8 cellular contexts compared by ENCODE assay signal in genomic region chr16:73196670-73197069, GRCh38.
DNase-seq lines count a peak whose midpoint lies in the region; ATAC-seq and TF ChIP-seq lines count a peak whose summit lies in the region.

No MANE protein-coding gene starts in this region.

- H3K4me1 Mint-ChIP-seq in activated T-helper 17 cell treated with anti-CD3 and anti-CD28 coated beads, Interleukin-2, amount 50 U/mL, for 72 hours = no peaks in the 10 kb centered on the region

- H3K4me1 ChIP-seq in cardiac muscle cell (ENCODE audit: low read depth) = no peaks in the 10 kb centered on the region

- no peaks in the 10 kb centered on the region for H3K9me3 Mint-ChIP-seq in activated T-helper 17 cell treated with anti-CD3 and anti-CD28 coated beads, Interleukin-2, amount 50 U/mL, for 72 hours

- H3K27ac ChIP-seq in cardiac muscle cell = no peak overlapping the region

- peak; percentile 52 for ATAC-seq in HG02642 (IDR thresholded peaks at IDR 0.05; ENCODE audit: poor library complexity, unreplicated experiment)
- peak; percentile 37 for ATAC-seq in activated T-helper 17 cell treated with anti-CD3 and anti-CD28 coated beads, Interleukin-2, amount 50 U/mL, for 72 hours (replicated peaks)
- ATAC-seq in GM21825 (IDR thresholded peaks at IDR 0.05; ENCODE audit: unreplicated experiment) = no peak

- no peaks in the 10 kb centered on the region for H3K9me3 ChIP-seq in cardiac muscle cell (ENCODE audit: low read depth)

- peak; percentile 8 for DNase-seq in stimulated activated CD4-positive, alpha-beta T cell treated with anti-CD3 and anti-CD28 coated beads, Interleukin-1b, Interleukin-23, amount 100 ng/mL, for 48 hours
- no peak for DNase-seq in stimulated activated CD4-positive, alpha-beta T cell treated with anti-CD3 and anti-CD28 coated beads, Interleukin-12 subunit alpha, Interleukin-12 subunit beta, amount 100 ng/mL, for 4 hours
- DNase-seq in NCI-H2029 (lab: John Stamatoyannopoulos, UW) (peak; percentile 60), cardiac muscle cell (ENCODE audit: low read depth in 1 of 2, low spot score in 1 of 2) (peak; percentile 79 to 82), pulmonary artery endothelial cell (ENCODE audit: low read depth, low spot score) (peak; percentile 33)

- H3K27ac Mint-ChIP-seq in activated T-helper 17 cell treated with anti-CD3 and anti-CD28 coated beads, Interleukin-2, amount 50 U/mL, for 72 hours = no peak overlapping the region

- H3K4me3 ChIP-seq in cardiac muscle cell = no peak overlapping the region

- H3K27me3 ChIP-seq in cardiac muscle cell = no peaks in the 10 kb centered on the region

- no peaks in the 10 kb centered on the region for H3K27me3 Mint-ChIP-seq in activated T-helper 17 cell treated with anti-CD3 and anti-CD28 coated beads, Interleukin-2, amount 50 U/mL, for 72 hours

- H3K36me3 Mint-ChIP-seq in activated T-helper 17 cell treated with anti-CD3 and anti-CD28 coated beads, Interleukin-2, amount 50 U/mL, for 72 hours (ENCODE audit: low read depth) = no peaks in the 10 kb centered on the region

- peak; percentile 66 for TF ChIP-seq CTCF in cardiac muscle cell (IDR thresholded peaks at IDR 0.05; ENCODE audit: low read depth, low read length)

- H3K36me3 ChIP-seq in cardiac muscle cell = no peaks in the 10 kb centered on the region

- H3K4me3 Mint-ChIP-seq in activated T-helper 17 cell treated with anti-CD3 and anti-CD28 coated beads, Interleukin-2, amount 50 U/mL, for 72 hours = no peak overlapping the region
